In the genomic region with DNA sequence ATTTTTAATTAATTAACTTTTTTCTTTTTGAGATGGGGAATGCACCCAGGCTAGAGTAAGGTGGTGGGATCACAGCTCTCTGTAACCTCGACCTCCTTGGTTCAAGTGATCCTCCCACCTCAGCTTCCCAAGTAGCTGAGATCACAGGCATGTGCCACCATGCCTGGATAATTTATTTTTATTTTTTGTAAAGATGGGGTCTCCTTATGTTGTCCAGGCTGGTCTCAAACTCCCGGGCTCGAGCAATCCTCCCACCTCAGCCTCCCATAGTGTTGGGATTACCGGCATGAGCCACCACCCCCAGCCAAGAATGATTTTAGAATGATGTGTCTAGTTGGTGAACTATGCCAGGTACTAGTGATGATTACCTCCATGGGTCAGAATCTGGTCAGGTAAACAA, we compare ENCODE assay signal across 20 cellular contexts. TPM values are rescaled to one million over a fixed set of nuclear protein-coding genes. Genes with fewer than 3 reads are reported as not detected.
DNase-seq lines count a peak whose midpoint lies in the region; ATAC-seq, FAIRE-seq and TF ChIP-seq lines count a peak whose summit lies in the region.
"Had no signal": no experiment of that assay in that cellular context is flagged by ENCODE, and none has a peak within 500 bp of the region (broad histone marks: within the 10 kb centered on the region; RNA-seq: fewer than 3 reads in every experiment).

No MANE protein-coding gene starts in this region.

- TF ChIP-seq POLR2A in HepG2 (IDR thresholded peaks at IDR 0.05; ENCODE audit: insufficient read depth in 1 of 2, low read depth in 2 of 2, low read length in 2 of 2) = no peak
- no peak for TF ChIP-seq POLR2A in spleen (IDR thresholded peaks at IDR 0.05)

- H3K4me3 ChIP-seq in HepG2 (replicated peaks in 1 of 3; ENCODE audit: insufficient read depth in 1 of 3, low read depth in 2 of 3, low read length in 3 of 3) (no peak overlapping the region), spleen (no peak overlapping the region)
- H3K4me3 ChIP-seq: A549, BLaER1, GM12878 had no signal

- H3K4me1 ChIP-seq in HepG2 (ENCODE audit: insufficient read depth, low read length) (peaks cover 37% of the 10 kb centered on the region), spleen (peaks cover 2 to 17% (median 6%) of the 10 kb centered on the region in 6 donors)

- H3K27me3 ChIP-seq in HepG2 (ENCODE audit: control insufficient read depth in 1 of 2, insufficient read depth in 2 of 2, low read length in 2 of 2) (no peaks in the 10 kb centered on the region), spleen (replicated peaks in 1 of 7) (no peaks in the 10 kb centered on the region)
- H3K27me3 ChIP-seq: BLaER1 had no signal

- intact Hi-C loops in HepG2 (cut with micrococcal nuclease; ENCODE audit: unreplicated experiment) (no loop called here), spleen (cut with DNase I; ENCODE audit: low total_unique reads) (no loop called here)

- no peak overlapping the region for H3K4me2 ChIP-seq in HepG2 (ENCODE audit: low read depth, low read length)
- H3K4me2 ChIP-seq: A549, BLaER1 had no signal

- CTCF ChIA-PET in HepG2 (lab: Yijun Ruan, JAX; ENCODE audit: low intra/inter-chr PET ratio, low total read pairs) = interaction anchor here (0.7 to 1.8 kb wide), 3 partner anchors 12 to 308 kb away, joined by 3 to 9 read pairs (median 4); no protein-coding TSS in a partner anchor
- CTCF ChIA-PET in T-cell (lab: Charles Lee) = no interaction called here

- H3K27ac Mint-ChIP-seq in activated T-cell treated with anti-CD3 and anti-CD28 coated beads, Interleukin-2, amount 50 U/mL, for 72 hours = peak overlapping the region; percentile 20
- peak overlapping the region in 1 of 2 donors; percentile 55 for H3K27ac Mint-ChIP-seq in T-cell
- H3K27ac Mint-ChIP-seq: CD14-positive monocyte; CD8-positive, alpha-beta T cell; H9 had no signal

- no peak overlapping the region for H3K9ac ChIP-seq in HepG2 (ENCODE audit: insufficient read depth, low read depth, low read length)
- H3K9ac ChIP-seq: BLaER1 had no signal

- no peak overlapping the region for H2AFZ ChIP-seq in HepG2 (ENCODE audit: low read length)

- no peaks in the 10 kb centered on the region for H3K9me3 ChIP-seq in HepG2 (ENCODE audit: low read length)
- no peaks in the 10 kb centered on the region for H3K9me3 ChIP-seq in spleen

- no peak for FAIRE-seq in HepG2 (lab: Jason Lieb, UNC)
- FAIRE-seq: A549, GM12878, H1 had no signal

- no TSS peak for BruUV-seq in HepG2 (replicated peaks; lab: Mats Ljungman, UMichigan)

- peaks cover 22% of the 10 kb centered on the region for H3K27me3 Mint-ChIP-seq in activated T-cell treated with anti-CD3 and anti-CD28 coated beads, Interleukin-2, amount 50 U/mL, for 72 hours (ENCODE audit: low read depth)
- H3K27me3 Mint-ChIP-seq in T-cell = no peaks in the 10 kb centered on the region

- in situ Hi-C loops in HepG2 (cut with HindIII; ENCODE audit: extremely low pct_ligation_motif_present, low pct_unique_long_range_greater_than_20kb) = no loop called here

- no peaks in the 10 kb centered on the region for H4K20me1 ChIP-seq in HepG2 (ENCODE audit: insufficient read depth, low read length)
- H4K20me1 ChIP-seq: BLaER1 had no signal

- POLR2A ChIA-PET in HepG2 (lab: Yijun Ruan, JAX) = interaction anchor here (1.4 kb wide), 1 partner anchor 98 kb away, joined by 8 read pairs; the partner anchor contains the start of gene OXA1L
- POLR2A ChIA-PET in T-cell (lab: Charles Lee) = interaction anchor here in 1 of 2 donors (0.6 kb wide), 1 partner anchor 960 kb away, joined by 3 read pairs; no protein-coding TSS in a partner anchor

- no peaks in the 10 kb centered on the region for H3K9me3 Mint-ChIP-seq in activated T-cell treated with anti-CD3 and anti-CD28 coated beads, Interleukin-2, amount 50 U/mL, for 72 hours
- no peaks in the 10 kb centered on the region for H3K9me3 Mint-ChIP-seq in T-cell
- H3K9me3 Mint-ChIP-seq: CD8-positive, alpha-beta T cell; H9 had no signal

- no peak overlapping the region for H3K27ac ChIP-seq in HepG2 (ENCODE audit: extremely low read length, insufficient read depth, low read length)
- no peak overlapping the region for H3K27ac ChIP-seq in spleen
- H3K27ac ChIP-seq: 22Rv1, A549, BLaER1 had no signal

- no peaks in the 10 kb centered on the region for H3K79me2 ChIP-seq in HepG2 (ENCODE audit: insufficient read depth, low read length)

- WGBS in HepG2 (ENCODE audit: low lambda C conversion rate) = 23% methylated on average over 4 of the region's 4 CpGs
- whole genome bisulfite sequencing in spleen, 5 donors = 84 to 97% (median 91%) methylated on average over 4 of the region's 4 CpGs

- H3K36me3 ChIP-seq in HepG2 (replicated peaks in 1 of 2; ENCODE audit: control insufficient read depth in 1 of 2, insufficient read depth in 2 of 2, low read length in 2 of 2) (no peaks in the 10 kb centered on the region), spleen (no peaks in the 10 kb centered on the region)
- H3K36me3 ChIP-seq: BLaER1 had no signal

- no peak for TF ChIP-seq RAD21 in HepG2 (CRISPR knock-in tag; IDR thresholded peaks at IDR 0.05)

- peaks cover 14% of the 10 kb centered on the region for H3K4me1 Mint-ChIP-seq in activated T-cell treated with anti-CD3 and anti-CD28 coated beads, Interleukin-2, amount 50 U/mL, for 72 hours (ENCODE audit: low read depth)
- H3K4me1 Mint-ChIP-seq in T-cell = peaks cover 9 to 23% (median 15%) of the 10 kb centered on the region in 3 donors
- H3K4me1 Mint-ChIP-seq: CD14-positive monocyte had no signal

- ATAC-seq in activated T-cell treated with anti-CD3 and anti-CD28 coated beads, Interleukin-2, amount 50 U/mL, for 72 hours (replicated peaks in 1 of 2) = no peak
- ATAC-seq in HepG2 (no peak), T-cell (replicated peaks in 1 of 4) (no peak)
- ATAC-seq: CD8-positive, alpha-beta T cell; GM12878 had no signal

- DNase-seq in activated T-cell treated with anti-CD3 and anti-CD28 coated beads, Interleukin-2, amount 50 U/mL, for 72 hours = no peak
- no peak for DNase-seq in activated T-cell treated with anti-CD3 and anti-CD28 coated beads, Interleukin-2, amount 50 U/mL, for 1 hour
- DNase-seq in HepG2 (ENCODE audit: low spot score) (no peak), spleen (peak; percentile 12), AG08395 (ENCODE audit: low spot score) (no peak), NCI-H2029 treated with DMSO at 0.1 percent for 48 hours (lab: John Stamatoyannopoulos, UW) (no peak), T-cell (no peak)
- DNase-seq: CD8-positive, alpha-beta T cell; COR-L47; DMS 273 treated with DMSO at 0.1 percent for 48 hours; DMS53; EL had no signal

- no peak for TF ChIP-seq EP300 in HepG2 (IDR thresholded peaks at IDR 0.05; ENCODE audit: low read depth in 2 of 2, low read length in 2 of 2)
- TF ChIP-seq EP300 in HepG2 (CRISPR knock-in tag; IDR thresholded peaks at IDR 0.05; ENCODE audit: borderline replicate concordance) = no peak

- TF ChIP-seq CTCF in HepG2 (CRISPR knock-in tag; IDR thresholded peaks at IDR 0.05) (no peak), spleen (IDR thresholded peaks at IDR 0.05 in 8 of 11, conservative IDR thresholded peaks at IDR 0.05 in 3 of 11) (no peak)

- H3K36me3 Mint-ChIP-seq in activated T-cell treated with anti-CD3 and anti-CD28 coated beads, Interleukin-2, amount 50 U/mL, for 72 hours (ENCODE audit: insufficient read depth in 2 of 2) = no peaks in the 10 kb centered on the region
- H3K36me3 Mint-ChIP-seq in T-cell = peaks cover 4% of the 10 kb centered on the region
- H3K36me3 Mint-ChIP-seq: CD14-positive monocyte; CD8-positive, alpha-beta T cell had no signal

- no peak overlapping the region for H3K4me3 Mint-ChIP-seq in activated T-cell treated with anti-CD3 and anti-CD28 coated beads, Interleukin-2, amount 50 U/mL, for 72 hours
- no peak overlapping the region for H3K4me3 Mint-ChIP-seq in T-cell
- H3K4me3 Mint-ChIP-seq: CD14-positive monocyte; CD8-positive, alpha-beta T cell; H9 had no signal

RNA-seq across cellular contexts. Expression of gene LRP10, which starts 6.6 kb away (rescaled TPM):
- 10 to 100 TPM; 66.5 to 78.4 TPM for total RNA-seq in activated T-cell treated with anti-CD3 and anti-CD28 coated beads, Interleukin-2, amount 50 U/mL, for 72 hours
- total RNA-seq in HepG2 (2016; rRNA removed; fragmentation: Illumina TruSeq; extraction: Trizol) (8.6 and 16.9 TPM in 2 replicates), spleen (100 to 1,000 TPM in 6 of 7 donors, 10 to 100 TPM in 1; 99.6 to 205 (median 110) TPM), T-cell (100 to 1,000 TPM in 1 of 5 donors, 10 to 100 TPM in 4; 67.0 to 103 (median 89.9) TPM)
- total RNA-seq in HepG2 (2016; cell fraction: cytosol; rRNA removed; fragmentation: Illumina TruSeq; extraction: Trizol; ENCODE audit: low read depth) = 4.6 and 5.4 TPM in 2 replicates
- total RNA-seq in HepG2 (2016; cell fraction: insoluble cytoplasmic fraction; rRNA removed; fragmentation: Illumina TruSeq; extraction: Trizol) = 8.2 and 17.2 TPM in 2 replicates
- total RNA-seq in HepG2 (2016; cell fraction: membrane; rRNA removed; fragmentation: Illumina TruSeq; extraction: Trizol) = 13.8 and 15.6 TPM in 2 replicates
- 15.9 and 21.6 TPM in 2 replicates for total RNA-seq in HepG2 (2016; cell fraction: nucleus; rRNA removed; fragmentation: Illumina TruSeq; extraction: Trizol)
- polyA plus RNA-seq in HepG2 (2011; rRNA removed) (45.2 and 80.6 TPM in 2 replicates), spleen (10 to 100 TPM in 1 of 3 donors, 1 to 10 TPM in 2; 7.9 to 22.3 (median 8.9) TPM)
- 49.4 and 54.8 TPM in 2 replicates for polyA plus RNA-seq in HepG2 (2011; cell fraction: cytosol; rRNA removed)
- 70.7 and 85.9 TPM in 2 replicates for polyA plus RNA-seq in HepG2 (2011; cell fraction: nucleus; rRNA removed)
- polyA plus RNA-seq in HepG2 (2012) = 45.8 and 84.6 TPM in 2 replicates
- 6.5 and 7.4 TPM in 2 replicates for polyA plus RNA-seq in HepG2 (2016; cell fraction: cytosol; fragmentation: Illumina TruSeq; extraction: Trizol; ENCODE audit: low read depth)
- polyA plus RNA-seq in HepG2 (2016; cell fraction: insoluble cytoplasmic fraction; fragmentation: Illumina TruSeq; extraction: Trizol; ENCODE audit: low read depth) = 8.2 and 10.9 TPM in 2 replicates
- 11.6 and 13.0 TPM in 2 replicates for polyA plus RNA-seq in HepG2 (2016; cell fraction: membrane; fragmentation: Illumina TruSeq; extraction: Trizol; ENCODE audit: low read depth)
- polyA plus RNA-seq in HepG2 (2016; cell fraction: nucleus; fragmentation: Illumina TruSeq; extraction: Trizol; ENCODE audit: insufficient read depth, low read depth) = 22.9 and 23.5 TPM in 2 replicates
- 73.0 and 241 TPM in 2 replicates for polyA minus RNA-seq in HepG2 (2011; rRNA and poly(A)+ RNA removed; ENCODE audit: low replicate concordance)
- polyA minus RNA-seq in HepG2 (2011; cell fraction: cytosol; rRNA and poly(A)+ RNA removed) = 55.0 and 77.3 TPM in 2 replicates
- polyA minus RNA-seq in HepG2 (2011; cell fraction: nucleus; rRNA and poly(A)+ RNA removed) = 23.4 and 37.7 TPM in 2 replicates

RNA-seq across cellular contexts. Expression of gene REM2, which starts 18.0 kb away (rescaled TPM):
- 1 to 10 TPM; 4.6 to 4.7 TPM for total RNA-seq in activated T-cell treated with anti-CD3 and anti-CD28 coated beads, Interleukin-2, amount 50 U/mL, for 72 hours
- total RNA-seq in HepG2 (2016; rRNA removed; fragmentation: Illumina TruSeq; extraction: Trizol) = not detected in 2 replicates
- not detected in 2 replicates for total RNA-seq in HepG2 (2016; cell fraction: cytosol; rRNA removed; fragmentation: Illumina TruSeq; extraction: Trizol; ENCODE audit: low read depth)
- not detected in 2 replicates for total RNA-seq in HepG2 (2016; cell fraction: insoluble cytoplasmic fraction; rRNA removed; fragmentation: Illumina TruSeq; extraction: Trizol)
- not detected in 2 replicates for total RNA-seq in HepG2 (2016; cell fraction: membrane; rRNA removed; fragmentation: Illumina TruSeq; extraction: Trizol)
- not detected in 2 replicates for total RNA-seq in HepG2 (2016; cell fraction: nucleus; rRNA removed; fragmentation: Illumina TruSeq; extraction: Trizol)
- polyA plus RNA-seq in HepG2 (2011; rRNA removed) = 0.20 and 0.31 TPM in 2 replicates
- 0.04 and 0.05 TPM in 2 replicates for polyA plus RNA-seq in HepG2 (2011; cell fraction: cytosol; rRNA removed)
- polyA plus RNA-seq in HepG2 (2011; cell fraction: nucleus; rRNA removed) = 1.1 and 1.9 TPM in 2 replicates
- 0.21 and 0.67 TPM in 2 replicates for polyA plus RNA-seq in HepG2 (2012)
- polyA plus RNA-seq in HepG2 (2016; cell fraction: cytosol; fragmentation: Illumina TruSeq; extraction: Trizol; ENCODE audit: low read depth) = not detected in 2 replicates
- polyA plus RNA-seq in HepG2 (2016; cell fraction: insoluble cytoplasmic fraction; fragmentation: Illumina TruSeq; extraction: Trizol; ENCODE audit: low read depth) = not detected in 2 replicates
- polyA plus RNA-seq in HepG2 (2016; cell fraction: membrane; fragmentation: Illumina TruSeq; extraction: Trizol; ENCODE audit: low read depth) = not detected in 2 replicates
- not detected in 2 replicates for polyA plus RNA-seq in HepG2 (2016; cell fraction: nucleus; fragmentation: Illumina TruSeq; extraction: Trizol; ENCODE audit: insufficient read depth, low read depth)
- 0.26 and 0.30 TPM in 2 replicates for polyA minus RNA-seq in HepG2 (2011; rRNA and poly(A)+ RNA removed; ENCODE audit: low replicate concordance)
- not detected in 2 replicates for polyA minus RNA-seq in HepG2 (2011; cell fraction: cytosol; rRNA and poly(A)+ RNA removed)
- polyA minus RNA-seq in HepG2 (2011; cell fraction: nucleus; rRNA and poly(A)+ RNA removed) = 0.25 and 0.90 TPM in 2 replicates
- 1 to 10 TPM; 1.4 to 5.8 (median 3.0) TPM for total RNA-seq in spleen
- 1 to 10 TPM; 2.2 to 5.2 (median 3.4) TPM for polyA plus RNA-seq in spleen
- total RNA-seq in T-cell = 10 to 100 TPM in 1 of 5 donors, 1 to 10 TPM in 4; 4.1 to 10.6 (median 6.2) TPM
- total RNA-seq: G401 had no signal
- polyA plus RNA-seq: CD14-positive monocyte had no signal

RNA-seq across cellular contexts. Expression of gene MMP14, which starts 28.6 kb away (rescaled TPM):
- total RNA-seq in activated T-cell treated with anti-CD3 and anti-CD28 coated beads, Interleukin-2, amount 50 U/mL, for 72 hours = 1 to 10 TPM; 1.4 to 6.8 TPM
- total RNA-seq in HepG2 (2016; rRNA removed; fragmentation: Illumina TruSeq; extraction: Trizol) (1.6 and 5.2 TPM in 2 replicates), spleen (100 to 1,000 TPM in 1 of 7 donors, 10 to 100 TPM in 6; 42.6 to 126 (median 65.2) TPM), T-cell (1 to 10 TPM; 1.9 to 3.7 (median 2.3) TPM)
- 0.20 and 0.44 TPM in 2 replicates for total RNA-seq in HepG2 (2016; cell fraction: cytosol; rRNA removed; fragmentation: Illumina TruSeq; extraction: Trizol; ENCODE audit: low read depth)
- 2.1 and 5.2 TPM in 2 replicates for total RNA-seq in HepG2 (2016; cell fraction: insoluble cytoplasmic fraction; rRNA removed; fragmentation: Illumina TruSeq; extraction: Trizol)
- 0.71 and 0.79 TPM in 2 replicates for total RNA-seq in HepG2 (2016; cell fraction: membrane; rRNA removed; fragmentation: Illumina TruSeq; extraction: Trizol)
- total RNA-seq in HepG2 (2016; cell fraction: nucleus; rRNA removed; fragmentation: Illumina TruSeq; extraction: Trizol) = 4.6 and 5.5 TPM in 2 replicates
- polyA plus RNA-seq in HepG2 (2011; rRNA removed) (9.8 and 11.3 TPM in 2 replicates), spleen (10 to 100 TPM in 2 of 3 donors, 1 to 10 TPM in 1; 6.6 to 30.8 (median 15.6) TPM)
- 5.8 and 6.5 TPM in 2 replicates for polyA plus RNA-seq in HepG2 (2011; cell fraction: cytosol; rRNA removed)
- 25.6 and 29.7 TPM in 2 replicates for polyA plus RNA-seq in HepG2 (2011; cell fraction: nucleus; rRNA removed)
- polyA plus RNA-seq in HepG2 (2012) = 4.8 and 11.1 TPM in 2 replicates
- 0.14 and 0.26 TPM in 2 replicates for polyA plus RNA-seq in HepG2 (2016; cell fraction: cytosol; fragmentation: Illumina TruSeq; extraction: Trizol; ENCODE audit: low read depth)
- 1.7 and 2.1 TPM in 2 replicates for polyA plus RNA-seq in HepG2 (2016; cell fraction: insoluble cytoplasmic fraction; fragmentation: Illumina TruSeq; extraction: Trizol; ENCODE audit: low read depth)
- 0.27 and 0.44 TPM in 2 replicates for polyA plus RNA-seq in HepG2 (2016; cell fraction: membrane; fragmentation: Illumina TruSeq; extraction: Trizol; ENCODE audit: low read depth)
- 9.4 and 10.2 TPM in 2 replicates for polyA plus RNA-seq in HepG2 (2016; cell fraction: nucleus; fragmentation: Illumina TruSeq; extraction: Trizol; ENCODE audit: insufficient read depth, low read depth)
- polyA minus RNA-seq in HepG2 (2011; rRNA and poly(A)+ RNA removed; ENCODE audit: low replicate concordance) = 1.4 and 12.3 TPM in 2 replicates
- polyA minus RNA-seq in HepG2 (2011; cell fraction: cytosol; rRNA and poly(A)+ RNA removed) = 2.5 and 3.8 TPM in 2 replicates
- 4.5 and 4.8 TPM in 2 replicates for polyA minus RNA-seq in HepG2 (2011; cell fraction: nucleus; rRNA and poly(A)+ RNA removed)

RNA-seq across cellular contexts. Expression of gene MRPL52, which starts 35.3 kb away (rescaled TPM):
- 10 to 100 TPM; 76.9 to 80.4 TPM for total RNA-seq in activated T-cell treated with anti-CD3 and anti-CD28 coated beads, Interleukin-2, amount 50 U/mL, for 72 hours
- total RNA-seq in HepG2 (2016; rRNA removed; fragmentation: Illumina TruSeq; extraction: Trizol) (329 and 420 TPM in 2 replicates), spleen (100 to 1,000 TPM in 1 of 7 donors, 10 to 100 TPM in 6; 55.2 to 111 (median 62.8) TPM), T-cell (10 to 100 TPM; 36.5 to 70.1 (median 62.2) TPM)
- total RNA-seq in HepG2 (2016; cell fraction: cytosol; rRNA removed; fragmentation: Illumina TruSeq; extraction: Trizol; ENCODE audit: low read depth) = 142 and 155 TPM in 2 replicates
- 341 and 464 TPM in 2 replicates for total RNA-seq in HepG2 (2016; cell fraction: insoluble cytoplasmic fraction; rRNA removed; fragmentation: Illumina TruSeq; extraction: Trizol)
- total RNA-seq in HepG2 (2016; cell fraction: membrane; rRNA removed; fragmentation: Illumina TruSeq; extraction: Trizol) = 156 and 160 TPM in 2 replicates
- total RNA-seq in HepG2 (2016; cell fraction: nucleus; rRNA removed; fragmentation: Illumina TruSeq; extraction: Trizol) = 109 and 136 TPM in 2 replicates
- polyA plus RNA-seq in HepG2 (2011; rRNA removed) (118 and 123 TPM in 2 replicates), spleen (100 to 1,000 TPM in 2 of 3 donors, 10 to 100 TPM in 1; 88.8 to 138 (median 137) TPM)
- 96.8 and 121 TPM in 2 replicates for polyA plus RNA-seq in HepG2 (2011; cell fraction: cytosol; rRNA removed)
- 57.8 and 65.3 TPM in 2 replicates for polyA plus RNA-seq in HepG2 (2011; cell fraction: nucleus; rRNA removed)
- 191 and 236 TPM in 2 replicates for polyA plus RNA-seq in HepG2 (2012)
- 177 and 226 TPM in 2 replicates for polyA plus RNA-seq in HepG2 (2016; cell fraction: cytosol; fragmentation: Illumina TruSeq; extraction: Trizol; ENCODE audit: low read depth)
- 443 and 518 TPM in 2 replicates for polyA plus RNA-seq in HepG2 (2016; cell fraction: insoluble cytoplasmic fraction; fragmentation: Illumina TruSeq; extraction: Trizol; ENCODE audit: low read depth)
- 154 and 175 TPM in 2 replicates for polyA plus RNA-seq in HepG2 (2016; cell fraction: membrane; fragmentation: Illumina TruSeq; extraction: Trizol; ENCODE audit: low read depth)
- 256 and 271 TPM in 2 replicates for polyA plus RNA-seq in HepG2 (2016; cell fraction: nucleus; fragmentation: Illumina TruSeq; extraction: Trizol; ENCODE audit: insufficient read depth, low read depth)
- polyA minus RNA-seq in HepG2 (2011; rRNA and poly(A)+ RNA removed; ENCODE audit: low replicate concordance) = 17.7 and 30.4 TPM in 2 replicates
- polyA minus RNA-seq in HepG2 (2011; cell fraction: cytosol; rRNA and poly(A)+ RNA removed) = 72.9 and 76.8 TPM in 2 replicates
- 33.7 and 36.6 TPM in 2 replicates for polyA minus RNA-seq in HepG2 (2011; cell fraction: nucleus; rRNA and poly(A)+ RNA removed)

RNA-seq across cellular contexts. Expression of gene SLC7A7, which starts 49.7 kb away (rescaled TPM):
- 1 to 10 TPM in 1 of 2 donors, under 1 TPM in 1; 0.21 to 1.5 TPM for total RNA-seq in activated T-cell treated with anti-CD3 and anti-CD28 coated beads, Interleukin-2, amount 50 U/mL, for 72 hours
- 0.07 and 0.13 TPM in 2 replicates for total RNA-seq in HepG2 (2016; rRNA removed; fragmentation: Illumina TruSeq; extraction: Trizol)
- not detected in 2 replicates for total RNA-seq in HepG2 (2016; cell fraction: cytosol; rRNA removed; fragmentation: Illumina TruSeq; extraction: Trizol; ENCODE audit: low read depth)
- total RNA-seq in HepG2 (2016; cell fraction: insoluble cytoplasmic fraction; rRNA removed; fragmentation: Illumina TruSeq; extraction: Trizol) = 0.17 TPM in 1 of 2 replicates, not detected in the other
- 0.10 and 0.15 TPM in 2 replicates for total RNA-seq in HepG2 (2016; cell fraction: membrane; rRNA removed; fragmentation: Illumina TruSeq; extraction: Trizol)
- 0.38 TPM in 1 of 2 replicates, not detected in the other for total RNA-seq in HepG2 (2016; cell fraction: nucleus; rRNA removed; fragmentation: Illumina TruSeq; extraction: Trizol)
- 0.63 and 1.1 TPM in 2 replicates for polyA plus RNA-seq in HepG2 (2011; rRNA removed)
- polyA plus RNA-seq in HepG2 (2011; cell fraction: cytosol; rRNA removed) = 0.94 and 1.3 TPM in 2 replicates
- polyA plus RNA-seq in HepG2 (2011; cell fraction: nucleus; rRNA removed) = 2.3 and 2.5 TPM in 2 replicates
- polyA plus RNA-seq in HepG2 (2012) = 1.3 and 1.7 TPM in 2 replicates
- polyA plus RNA-seq in HepG2 (2016; cell fraction: cytosol; fragmentation: Illumina TruSeq; extraction: Trizol; ENCODE audit: low read depth) = not detected in 2 replicates
- 0.19 and 0.40 TPM in 2 replicates for polyA plus RNA-seq in HepG2 (2016; cell fraction: insoluble cytoplasmic fraction; fragmentation: Illumina TruSeq; extraction: Trizol; ENCODE audit: low read depth)
- 0.23 and 0.27 TPM in 2 replicates for polyA plus RNA-seq in HepG2 (2016; cell fraction: membrane; fragmentation: Illumina TruSeq; extraction: Trizol; ENCODE audit: low read depth)
- polyA plus RNA-seq in HepG2 (2016; cell fraction: nucleus; fragmentation: Illumina TruSeq; extraction: Trizol; ENCODE audit: insufficient read depth, low read depth) = not detected in 2 replicates
- polyA minus RNA-seq in HepG2 (2011; rRNA and poly(A)+ RNA removed; ENCODE audit: low replicate concordance) = 1.2 and 3.2 TPM in 2 replicates
- polyA minus RNA-seq in HepG2 (2011; cell fraction: cytosol; rRNA and poly(A)+ RNA removed) = 0.44 TPM in 1 of 2 replicates, not detected in the other
- 0.50 and 0.90 TPM in 2 replicates for polyA minus RNA-seq in HepG2 (2011; cell fraction: nucleus; rRNA and poly(A)+ RNA removed)
- 100 to 1,000 TPM in 4 of 7 donors, 10 to 100 TPM in 3; 56.4 to 165 (median 112) TPM for total RNA-seq in spleen
- 10 to 100 TPM; 34.2 to 46.5 (median 35.3) TPM for polyA plus RNA-seq in spleen
- total RNA-seq in T-cell = 1 to 10 TPM in 2 of 5 donors, under 1 TPM in 2, not detected in 1; 0.75 to 1.8 (median 0.98) TPM

Comparison
In these comparisons a context has a peak if more than half of its experiments do, and no peak if none do; other contexts are left out.
1. RNA of gene MMP14, which starts 28.6 kb away (total RNA-seq): 42.6 to 126 TPM in spleen; 1.4 to 6.8 TPM in activated T-cell treated with anti-CD3 and anti-CD28 coated beads, Interleukin-2, amount 50 U/mL, for 72 hours, 0.20 to 5.5 TPM in HepG2 and 1.9 to 3.7 TPM in T-cell; every median in the first group is over 4 times any median in the second.